In the genomic region with DNA sequence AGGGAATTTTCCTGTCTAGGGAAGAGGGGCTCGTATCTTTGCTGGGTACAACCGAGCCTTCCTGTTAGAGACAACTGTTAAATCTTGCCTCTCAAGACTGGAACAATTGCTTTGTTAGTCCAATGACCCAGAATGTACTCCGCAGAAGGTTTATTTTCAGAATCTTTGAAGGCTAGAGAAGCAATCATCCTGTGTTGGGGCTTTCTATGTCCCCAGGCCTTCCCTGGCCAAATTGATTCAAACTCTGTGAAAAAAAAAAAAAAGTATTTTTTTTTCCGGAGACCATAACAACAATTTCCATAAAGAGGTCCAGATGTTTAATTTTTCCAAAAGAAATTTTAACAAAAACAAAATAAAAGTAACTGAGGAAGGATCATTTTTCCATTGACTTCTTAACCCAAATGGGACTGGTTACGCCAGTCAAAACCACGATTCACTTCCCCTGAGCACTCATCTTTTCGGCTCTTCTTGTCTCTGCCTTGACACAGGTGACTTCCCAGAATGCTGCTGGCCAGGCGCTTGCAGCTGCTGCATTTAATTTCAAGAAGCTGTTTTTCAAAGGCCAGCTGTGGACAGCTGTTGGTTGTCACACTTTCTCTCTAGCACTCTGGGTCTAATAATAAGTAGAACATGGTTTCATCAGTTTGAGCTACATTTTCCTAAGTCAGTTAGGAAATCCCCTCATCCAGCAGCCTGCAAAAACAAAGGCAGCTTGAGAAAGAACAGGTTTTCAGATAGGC, we compare ENCODE assay signal across 11 cellular contexts.
DNase-seq lines count a peak whose midpoint lies in the region; ATAC-seq and TF ChIP-seq lines count a peak whose summit lies in the region.
"Had no signal": no experiment of that assay in that cellular context is flagged by ENCODE, and none has a peak within 500 bp of the region (broad histone marks: within the 10 kb centered on the region; RNA-seq: fewer than 3 reads in every experiment).

No MANE protein-coding gene starts in this region.

- peak overlapping the region in 1 of 4 donors; percentile 22 for H3K27ac ChIP-seq in Peyer's patch

- peak in 2 of 3 donors; percentile 47 to 80 for DNase-seq in Peyer's patch
- peak; percentile 71 for DNase-seq in sciatic nerve (ENCODE audit: low spot score)
- DNase-seq in iPS-NIHi11 (ENCODE audit: low spot score): no peak
- no peak for DNase-seq in amygdala (lab: John Stamatoyannopoulos, UW)
- DNase-seq in NCI-H146 treated with DMSO at 0.1 percent for 48 hours (lab: John Stamatoyannopoulos, UW; ENCODE audit: unreplicated experiment): no peak
- no peak for DNase-seq in stimulated activated CD4-positive, alpha-beta T cell treated with anti-CD3 and anti-CD28 coated beads, Interleukin-4, amount 100 ng/mL, for 24 hours
- DNase-seq: activated CD4-positive, alpha-beta T cell treated with anti-CD3 and anti-CD28 coated beads for 1 hour; dermis blood vessel endothelial cell; NCI-H1436 had no signal

- H3K27me3 ChIP-seq in Peyer's patch: no peaks in the 10 kb centered on the region

- ATAC-seq in GM19043 (IDR thresholded peaks at IDR 0.05; ENCODE audit: low read depth, unreplicated experiment) (peak; percentile 91), HG02759 (IDR thresholded peaks at IDR 0.05; ENCODE audit: unreplicated experiment) (peak; percentile 94), sciatic nerve (peak; percentile 88)

- no peak for TF ChIP-seq POLR2A in Peyer's patch (IDR thresholded peaks at IDR 0.05)

- H3K4me1 ChIP-seq in Peyer's patch: no peaks in the 10 kb centered on the region

- no peaks in the 10 kb centered on the region for H3K36me3 ChIP-seq in Peyer's patch

- TF ChIP-seq CTCF in Peyer's patch (IDR thresholded peaks at IDR 0.05): no peak

- intact Hi-C loops in sciatic nerve (cut with DNase I): no loop called here

- H3K4me3 ChIP-seq in Peyer's patch: no peak overlapping the region

- H3K9me3 ChIP-seq in Peyer's patch: no peaks in the 10 kb centered on the region

Comparison
In these comparisons a context has a peak if more than half of its experiments do, and no peak if none do; other contexts are left out.
1. DNase-seq: peak in Peyer's patch (2 of 3) and sciatic nerve (single experiment); none in iPS-NIHi11 (single experiment), amygdala (0 of 56), NCI-H146 treated with DMSO at 0.1 percent for 48 hours (single experiment) and stimulated activated CD4-positive, alpha-beta T cell treated with anti-CD3 and anti-CD28 coated beads, Interleukin-4, amount 100 ng/mL, for 24 hours (single experiment).
2. Peak in every context shown above with its lines, with median percentiles within 50 percentile points of each other: ATAC-seq.